10 cellular contexts compared by ENCODE assay signal in the genomic region with DNA sequence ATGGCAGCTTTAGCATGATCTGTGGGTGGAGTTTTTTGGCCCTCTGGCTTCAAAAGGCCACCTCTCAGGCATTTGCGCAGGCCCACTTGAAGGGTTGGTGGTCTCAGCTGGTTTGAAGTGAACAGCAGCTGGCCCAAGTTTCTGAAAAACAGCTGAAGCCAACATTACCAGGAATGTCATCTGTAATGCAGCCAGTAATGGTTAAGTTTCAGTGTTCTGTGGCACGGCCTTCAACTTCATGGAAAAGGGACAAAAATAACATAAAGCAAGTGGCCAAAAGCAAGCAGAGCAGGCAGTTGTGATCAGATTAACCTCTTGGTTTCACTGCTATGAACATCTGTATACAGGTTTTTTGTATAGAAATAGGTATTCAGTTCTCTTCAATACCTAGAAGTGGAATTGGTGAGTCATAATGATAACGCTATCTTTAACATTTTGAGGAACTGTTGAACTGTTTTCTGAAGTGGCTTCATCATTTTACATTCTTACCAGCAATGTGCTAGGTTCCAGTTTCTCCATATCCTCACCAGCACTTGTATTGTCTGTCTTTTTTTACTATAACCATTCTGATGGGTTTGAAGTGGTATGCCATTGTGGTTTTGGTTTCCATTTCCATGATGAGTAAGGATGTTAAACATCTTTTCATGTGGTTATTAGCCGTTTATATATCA.
A peak's percentile ranks its signal among the peaks of the same experiment; 100 is the strongest.
DNase-seq lines count a peak whose midpoint lies in the region; ATAC-seq and TF ChIP-seq lines count a peak whose summit lies in the region.
"Had no signal": no experiment of that assay in that cellular context is flagged by ENCODE, and none has a peak within 500 bp of the region (broad histone marks: within the 10 kb centered on the region; RNA-seq: fewer than 3 reads in every experiment).

No MANE protein-coding gene starts in this region.

- TF ChIP-seq CTCF in adrenal gland (IDR thresholded peaks at IDR 0.05), result no peak
- TF ChIP-seq CTCF in GM20000 (IDR thresholded peaks at IDR 0.05; ENCODE audit: extremely low read depth, missing control alignments), result no peak
- TF ChIP-seq CTCF in osteocyte (IDR thresholded peaks at IDR 0.05), result no peak

- H3K27ac Mint-ChIP-seq in activated T-cell treated with anti-CD3 and anti-CD28 coated beads, Interleukin-2, amount 50 U/mL, for 72 hours, result no peak overlapping the region
- H3K27ac Mint-ChIP-seq in stimulated activated naive B cell treated with anti-CD40 and anti-IgM and Interleukin-4, amounts not matched to agents 10 μg/mL and 1 μg/mL and 100 μg/mL, for 72 hours, result peak overlapping the region; percentile 25
- no peak overlapping the region for H3K27ac Mint-ChIP-seq in osteocyte (ENCODE audit: unreplicated experiment)
- H3K27ac Mint-ChIP-seq: activated naive CD4-positive, alpha-beta T cell treated with anti-CD3 and anti-CD28 coated beads, Interleukin-2, amount 10 ng/mL, durations not matched to agents 7 days and 5 days had no signal

- no peaks in the 10 kb centered on the region for H3K36me3 ChIP-seq in SJCRH30
- no peaks in the 10 kb centered on the region for H3K36me3 ChIP-seq in adrenal gland (replicated peaks in 1 of 2)

- H3K36me3 Mint-ChIP-seq in activated T-cell treated with anti-CD3 and anti-CD28 coated beads, Interleukin-2, amount 50 U/mL, for 72 hours (ENCODE audit: insufficient read depth in 2 of 2), result peaks cover 3 to 8% of the 10 kb centered on the region in 2 donors
- H3K36me3 Mint-ChIP-seq in stimulated activated naive B cell treated with anti-CD40 and anti-IgM and Interleukin-4, amounts not matched to agents 10 μg/mL and 1 μg/mL and 100 μg/mL, for 72 hours, result no peaks in the 10 kb centered on the region
- no peaks in the 10 kb centered on the region for H3K36me3 Mint-ChIP-seq in osteocyte (ENCODE audit: unreplicated experiment)

- TF ChIP-seq POLR2A in adrenal gland (IDR thresholded peaks at IDR 0.05), result no peak

- intact Hi-C loops in adrenal gland (cut with DNase I), result no loop called here

- H3K27ac ChIP-seq in SJCRH30 (no peak overlapping the region), adrenal gland (no peak overlapping the region)

- peaks cover 9% of the 10 kb centered on the region for H3K4me1 Mint-ChIP-seq in activated T-cell treated with anti-CD3 and anti-CD28 coated beads, Interleukin-2, amount 50 U/mL, for 72 hours (ENCODE audit: low read depth)
- peaks cover 2 to 6% of the 10 kb centered on the region in 2 donors for H3K4me1 Mint-ChIP-seq in stimulated activated naive B cell treated with anti-CD40 and anti-IgM and Interleukin-4, amounts not matched to agents 10 μg/mL and 1 μg/mL and 100 μg/mL, for 72 hours
- peaks cover 17% of the 10 kb centered on the region for H3K4me1 Mint-ChIP-seq in osteocyte (ENCODE audit: unreplicated experiment)

- 60 to 74% (median 67%) methylated on average over 3 to 4 of the region's 4 CpGs for WGBS in adrenal gland, 4 donors

- no peaks in the 10 kb centered on the region for H3K27me3 ChIP-seq in SJCRH30
- H3K27me3 ChIP-seq in adrenal gland, result no peaks in the 10 kb centered on the region

- H3K4me3 ChIP-seq in SJCRH30 (no peak overlapping the region), adrenal gland (no peak overlapping the region)

- DNase-seq in activated T-cell treated with anti-CD3 and anti-CD28 coated beads, Interleukin-2, amount 50 U/mL, for 72 hours, result no peak
- DNase-seq in activated T-cell treated with anti-CD3 and anti-CD28 coated beads, Interleukin-2, amount 50 U/mL, for 1 hour, result no peak
- DNase-seq in SJCRH30, result peak; percentile 29 to 47
- DNase-seq in stimulated activated naive B cell treated with anti-CD40 and anti-IgM and Interleukin-4, amounts not matched to agents 10 μg/mL and 1 μg/mL and 100 μg/mL, for 72 hours, result no peak
- no peak for DNase-seq in adrenal gland
- no peak for DNase-seq in GM20000 (ENCODE audit: low spot score)
- DNase-seq in osteocyte (ENCODE audit: extremely low spot score, unreplicated experiment), result no peak
- DNase-seq: activated naive CD4-positive, alpha-beta T cell treated with anti-CD3 and anti-CD28 coated beads, Interleukin-2, amount 10 ng/mL, durations not matched to agents 7 days and 5 days; HCEC 1CT had no signal

- H3K4me3 Mint-ChIP-seq in activated T-cell treated with anti-CD3 and anti-CD28 coated beads, Interleukin-2, amount 50 U/mL, for 72 hours, result no peak overlapping the region
- H3K4me3 Mint-ChIP-seq in stimulated activated naive B cell treated with anti-CD40 and anti-IgM and Interleukin-4, amounts not matched to agents 10 μg/mL and 1 μg/mL and 100 μg/mL, for 72 hours, result no peak overlapping the region
- H3K4me3 Mint-ChIP-seq in osteocyte (ENCODE audit: unreplicated experiment), result no peak overlapping the region
- H3K4me3 Mint-ChIP-seq: activated naive CD4-positive, alpha-beta T cell treated with anti-CD3 and anti-CD28 coated beads, Interleukin-2, amount 10 ng/mL, durations not matched to agents 7 days and 5 days had no signal

- H3K9me3 Mint-ChIP-seq in activated T-cell treated with anti-CD3 and anti-CD28 coated beads, Interleukin-2, amount 50 U/mL, for 72 hours, result peaks cover 4% of the 10 kb centered on the region in 2 donors
- peaks cover 0 to 1% of the 10 kb centered on the region in 2 donors for H3K9me3 Mint-ChIP-seq in stimulated activated naive B cell treated with anti-CD40 and anti-IgM and Interleukin-4, amounts not matched to agents 10 μg/mL and 1 μg/mL and 100 μg/mL, for 72 hours
- peaks cover 10% of the 10 kb centered on the region for H3K9me3 Mint-ChIP-seq in osteocyte (ENCODE audit: unreplicated experiment)

- H3K27me3 Mint-ChIP-seq in activated T-cell treated with anti-CD3 and anti-CD28 coated beads, Interleukin-2, amount 50 U/mL, for 72 hours (ENCODE audit: low read depth), result peaks cover 18% of the 10 kb centered on the region
- H3K27me3 Mint-ChIP-seq in stimulated activated naive B cell treated with anti-CD40 and anti-IgM and Interleukin-4, amounts not matched to agents 10 μg/mL and 1 μg/mL and 100 μg/mL, for 72 hours, result peaks cover 4 to 6% of the 10 kb centered on the region in 2 donors
- no peaks in the 10 kb centered on the region for H3K27me3 Mint-ChIP-seq in osteocyte (ENCODE audit: unreplicated experiment)

- H3K4me1 ChIP-seq in SJCRH30, result no peaks in the 10 kb centered on the region
- no peaks in the 10 kb centered on the region for H3K4me1 ChIP-seq in adrenal gland (replicated peaks in 1 of 2)

- peak; percentile 69 to 77 for ATAC-seq in activated T-cell treated with anti-CD3 and anti-CD28 coated beads, Interleukin-2, amount 50 U/mL, for 72 hours (replicated peaks in 1 of 2)
- ATAC-seq in HG02973 (IDR thresholded peaks at IDR 0.05; ENCODE audit: unreplicated experiment), result peak; percentile 87
- peak; percentile 83 to 91 for ATAC-seq in stimulated activated naive B cell treated with anti-CD40 and anti-IgM and Interleukin-4, amounts not matched to agents 10 μg/mL and 1 μg/mL and 100 μg/mL, for 72 hours (replicated peaks)

- H3K9me3 ChIP-seq in SJCRH30 (replicated peaks) (peaks cover 3% of the 10 kb centered on the region; the same call in 1 of the 2 replicates), adrenal gland (replicated peaks in 1 of 3) (no peaks in the 10 kb centered on the region)

Comparison
In these comparisons a context has a peak if more than half of its experiments do, and no peak if none do; other contexts are left out.
1. DNase-seq: peak in SJCRH30 (2 of 2); none in activated T-cell treated with anti-CD3 and anti-CD28 coated beads, Interleukin-2, amount 50 U/mL, for 72 hours (0 of 2), activated T-cell treated with anti-CD3 and anti-CD28 coated beads, Interleukin-2, amount 50 U/mL, for 1 hour (single experiment), stimulated activated naive B cell treated with anti-CD40 and anti-IgM and Interleukin-4, amounts not matched to agents 10 μg/mL and 1 μg/mL and 100 μg/mL, for 72 hours (single experiment), adrenal gland (0 of 7), GM20000 (single experiment) and osteocyte (single experiment).
2. Peak in every context shown above with its lines, with median percentiles within 50 percentile points of each other: ATAC-seq.